In genomic region chr19:57559404-57560025, GRCh38 we compare ENCODE assay signal across 8 cellular contexts. TPM values are rescaled to one million over a fixed set of nuclear protein-coding genes. Genes with fewer than 3 reads are reported as not detected.
DNase-seq lines count a peak whose midpoint lies in the region; ATAC-seq, FAIRE-seq and TF ChIP-seq lines count a peak whose summit lies in the region.

TSS of gene ZNF550 (minus strand) at chr19:57559863. CDS start at chr19:57559682, 181 bp downstream.

- H3K27ac ChIP-seq in kidney (ENCODE audit: low read depth in 2 of 2, low read length in 2 of 2): peak within 1 kb of the TSS in 1 of 2 donors; percentile 37

- peaks cover 3 to 8% of the 10 kb centered on the region in 2 donors for H3K9me3 ChIP-seq in kidney (ENCODE audit: control insufficient read depth in 1 of 2, low read length in 2 of 2)

- peak within 1 kb of the TSS; percentile 84 to 96 for H3K4me3 ChIP-seq in kidney (ENCODE audit: low read length in 2 of 2)

- peak; percentile 33 for FAIRE-seq in kidney (lab: Jason Lieb, UNC)

- DNase-seq in AG08395 (ENCODE audit: low spot score) (peak; percentile 95), NCI-H226 (peak; percentile 82), cerebellar cortex (ENCODE audit: low spot score) (peak; percentile 92), kidney (peak; percentile 96)
- DNase-seq in stimulated activated CD4-positive, alpha-beta T cell treated with anti-CD3 and anti-CD28 coated beads, Interleukin-12 subunit alpha, Interleukin-12 subunit beta, amount 100 ng/mL, for 48 hours (ENCODE audit: low read depth in 2 of 3, low spot score in 1 of 3): peak; percentile 75 to 85 (median 84)

- peaks cover 12 to 17% of the 10 kb centered on the region in 2 donors for H3K36me3 ChIP-seq in kidney (ENCODE audit: control insufficient read depth in 1 of 2, insufficient read depth in 2 of 2, low read length in 2 of 2)

- TF ChIP-seq CTCF in kidney (IDR thresholded peaks at IDR 0.05; ENCODE audit: borderline replicate concordance, extremely low read depth, insufficient read depth): no peak

- peaks cover 11 to 15% of the 10 kb centered on the region in 2 donors for H3K4me1 ChIP-seq in kidney (ENCODE audit: control insufficient read depth in 1 of 2, insufficient read depth in 1 of 2, low read depth in 1 of 2, low read length in 2 of 2)

- intact Hi-C loops in kidney (cut with DNase I): no loop called here

- ATAC-seq in GM18909 (IDR thresholded peaks at IDR 0.05; ENCODE audit: poor library complexity, unreplicated experiment) (peak; percentile 97), HG03139 (IDR thresholded peaks at IDR 0.05; ENCODE audit: unreplicated experiment) (peak; percentile 97)
- peak; percentile 99 to 100 for ATAC-seq in activated CD4-positive, CD25-positive, alpha-beta regulatory T cell treated with anti-CD3 and anti-CD28 coated beads, Interleukin-2, amount 50 U/mL, for 24 hours

- peak within 1 kb of the TSS; percentile 72 to 77 for H3K9ac ChIP-seq in kidney (ENCODE audit: low read length in 2 of 2)

RNA-seq across cellular contexts. Expression of gene ZNF550, which starts in this region (rescaled TPM):
- total RNA-seq in kidney: 15.1 TPM
- 2.5 TPM for polyA plus RNA-seq in kidney (ENCODE audit: insufficient read depth, low read depth, low replicate concordance)
